Comparison of ENCODE assay signal across 21 cellular contexts in the genomic region with DNA sequence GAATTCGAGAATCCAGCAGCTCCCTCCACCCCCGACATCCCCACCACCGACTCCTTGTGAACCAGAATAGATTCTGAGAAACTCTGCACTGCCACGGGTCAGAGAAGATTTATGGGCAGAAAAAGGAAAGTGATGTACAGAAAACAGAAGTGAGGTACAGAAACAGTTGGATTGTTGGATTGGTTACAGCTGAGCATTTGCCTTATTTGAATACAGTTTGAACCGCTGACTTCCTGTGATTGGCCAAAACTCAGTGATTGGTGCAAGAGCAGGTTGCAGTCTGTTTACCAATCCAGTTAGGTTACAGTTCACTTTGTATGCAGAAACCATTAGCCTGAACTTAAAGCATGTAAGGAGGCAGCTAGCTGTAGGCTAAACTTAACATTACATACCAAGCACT.
A peak's percentile ranks its signal among the peaks of the same experiment; 100 is the strongest.
DNase-seq lines count a peak whose midpoint lies in the region; ATAC-seq and TF ChIP-seq lines count a peak whose summit lies in the region.
"Had no signal": no experiment of that assay in that cellular context is flagged by ENCODE, and none has a peak within 500 bp of the region (broad histone marks: within the 10 kb centered on the region; RNA-seq: fewer than 3 reads in every experiment).

No MANE protein-coding gene starts in this region.

- H3K36me3 ChIP-seq in OCI-LY7 (ENCODE audit: insufficient read depth, low read length): no peaks in the 10 kb centered on the region
- H3K36me3 ChIP-seq: gastroesophageal sphincter, SJSA1 had no signal

- DNase-seq in OCI-LY7 (ENCODE audit: low spot score) (peak; percentile 35), SIG-M5 treated with dmso at 0.1 percent for 504 hours (lab: John Stamatoyannopoulos, UW; ENCODE audit: unreplicated experiment) (no peak), superior temporal gyrus (ENCODE audit: extremely low spot score) (no peak)
- DNase-seq in activated CD4-positive, alpha-beta T cell treated with anti-CD3 and anti-CD28 coated beads for 48 hours: no peak
- DNase-seq: activated B cell treated with CpG ODN at 0.5 μM for 24 hours; activated naive CD8-positive, alpha-beta T cell treated with anti-CD3 and anti-CD28 coated beads, Interleukin-2, amount 10 ng/mL, durations not matched to agents 7 days and 5 days; EL; erythroblast; left colon; NCI-H1048; NCI-H2081 treated with DMSO at 0.1 percent for 48 hours; NCI-H524 treated with DMSO at 0.1 percent for 48 hours; psoas muscle; small intestine; stimulated activated CD4-positive, alpha-beta T cell treated with anti-CD3 and anti-CD28 coated beads, Interleukin-4, amount 100 ng/mL, for 24 hours; substantia nigra had no signal

- H3K9me3 ChIP-seq in OCI-LY7 (ENCODE audit: low read length): no peaks in the 10 kb centered on the region
- H3K9me3 ChIP-seq: gastroesophageal sphincter, psoas muscle, SJSA1 had no signal

- no peak overlapping the region for H3K27ac ChIP-seq in OCI-LY7 (ENCODE audit: low read depth, low read length, poor library complexity, severe bottlenecking)
- H3K27ac ChIP-seq: gastroesophageal sphincter, psoas muscle, SJSA1 had no signal

- POLR2A ChIA-PET in OCI-LY7 (lab: Charles Lee): interaction anchor here (1.2 kb wide), 1 partner anchor 20 kb away, joined by 3 read pairs; no protein-coding TSS in a partner anchor

- no peak overlapping the region for H3K4me3 ChIP-seq in OCI-LY7 (ENCODE audit: low read depth, low read length, poor library complexity, severe bottlenecking)
- H3K4me3 ChIP-seq: gastroesophageal sphincter, psoas muscle, SJSA1 had no signal

- H3K4me2 ChIP-seq in OCI-LY7 (ENCODE audit: low read length): peak overlapping the region; percentile 17; the same call in 1 of the 2 replicates

- no peaks in the 10 kb centered on the region for H3K9me2 ChIP-seq in OCI-LY7 (ENCODE audit: insufficient read depth, low read length)

- CTCF ChIA-PET in OCI-LY7 (lab: Charles Lee; ENCODE audit: unreplicated experiment): no interaction called here

- TF ChIP-seq CTCF in OCI-LY7 (conservative IDR thresholded peaks at IDR 0.05; ENCODE audit: low read length): no peak

- no TSS peak for BruUV-seq in OCI-LY7 (replicated peaks; lab: Mats Ljungman, UMichigan)

- ATAC-seq in GM19395 (IDR thresholded peaks at IDR 0.05; ENCODE audit: unreplicated experiment) (peak; percentile 80), HG03175 (IDR thresholded peaks at IDR 0.05; ENCODE audit: unreplicated experiment) (peak; percentile 50), GM18517 (IDR thresholded peaks at IDR 0.05; ENCODE audit: unreplicated experiment) (no peak)
- ATAC-seq: gastroesophageal sphincter, left colon, psoas muscle had no signal

- H3K4me1 ChIP-seq in OCI-LY7 (ENCODE audit: insufficient read depth, low read length, poor library complexity, severe bottlenecking): peaks cover 15% of the 10 kb centered on the region
- H3K4me1 ChIP-seq: gastroesophageal sphincter, psoas muscle, SJSA1 had no signal

- no peaks in the 10 kb centered on the region for H4K20me1 ChIP-seq in OCI-LY7 (ENCODE audit: insufficient read depth, low read length)

- no peaks in the 10 kb centered on the region for H3K79me2 ChIP-seq in OCI-LY7 (ENCODE audit: insufficient read depth, low read depth, low read length)

- intact Hi-C loops in OCI-LY7 (cut with micrococcal nuclease; ENCODE audit: unreplicated experiment): no loop called here

- H2AFZ ChIP-seq in OCI-LY7 (ENCODE audit: low read length): peak overlapping the region; percentile 35; the same call in 1 of the 2 replicates
